Comparison of ENCODE assay signal across 8 cellular contexts in the genomic region with DNA sequence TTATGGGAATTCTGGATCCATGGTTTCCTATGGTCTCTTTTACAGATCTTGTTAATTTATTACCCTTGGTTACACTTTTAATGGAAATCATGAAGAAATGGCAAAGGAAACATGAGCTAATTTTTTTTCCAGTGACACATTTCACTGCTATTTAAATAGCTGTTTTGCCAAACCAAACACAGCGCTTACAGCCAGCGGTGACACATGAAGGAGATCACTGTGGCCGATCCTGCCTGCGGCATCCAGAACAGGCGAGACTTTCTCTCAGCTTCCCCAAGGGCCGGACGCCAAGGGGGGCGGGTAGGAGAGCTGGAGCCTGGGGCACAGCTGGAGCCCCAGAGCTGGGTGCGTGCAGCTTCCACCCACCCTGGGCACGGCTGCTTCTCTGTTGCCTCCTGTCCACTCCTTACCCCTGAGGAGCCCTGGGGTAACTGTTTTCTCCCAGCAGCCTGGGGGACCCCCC.
DNase-seq lines count a peak whose midpoint lies in the region; ATAC-seq and TF ChIP-seq lines count a peak whose summit lies in the region.

No MANE protein-coding gene starts in this region.

- no peaks in the 10 kb centered on the region for H3K79me2 ChIP-seq in OCI-LY7 (ENCODE audit: insufficient read depth, low read depth, low read length)

- no peak overlapping the region for H3K4me3 ChIP-seq in BJ (ENCODE audit: low read depth, low read length)
- H3K4me3 ChIP-seq in RWPE2 (ENCODE audit: severe bottlenecking) = no peak overlapping the region
- H3K4me3 ChIP-seq in OCI-LY7 (ENCODE audit: low read depth, low read length, poor library complexity, severe bottlenecking) = no peak overlapping the region

- intact Hi-C loops in OCI-LY7 (cut with micrococcal nuclease; ENCODE audit: unreplicated experiment) = no loop called here

- H3K36me3 ChIP-seq in BJ (ENCODE audit: control insufficient read depth, insufficient read depth, low read length) (no peaks in the 10 kb centered on the region), RWPE2 (ENCODE audit: low read depth) (no peaks in the 10 kb centered on the region), OCI-LY7 (ENCODE audit: insufficient read depth, low read length) (no peaks in the 10 kb centered on the region)

- TF ChIP-seq CTCF in BJ (IDR thresholded peaks at IDR 0.05; ENCODE audit: insufficient read depth, low read depth, low read length) = no peak
- TF ChIP-seq CTCF in RWPE2 (IDR thresholded peaks at IDR 0.05; ENCODE audit: poor library complexity, severe bottlenecking) = no peak
- TF ChIP-seq CTCF in OCI-LY7 (conservative IDR thresholded peaks at IDR 0.05; ENCODE audit: low read length) = no peak

- DNase-seq in BJ (ENCODE audit: low read depth) (peak; percentile 79), RWPE2 (ENCODE audit: low spot score) (peak; percentile 90), foreskin melanocyte (peak; percentile 82), pons (ENCODE audit: low spot score) (peak; percentile 86), OCI-LY7 (ENCODE audit: low spot score) (no peak), NCI-H446 treated with DMSO at 0.1 percent for 48 hours (lab: John Stamatoyannopoulos, UW) (no peak)

- H3K27me3 ChIP-seq in BJ (ENCODE audit: control insufficient read depth, insufficient read depth, low read length) (peaks cover 23% of the 10 kb centered on the region), RWPE2 (ENCODE audit: insufficient read depth, poor library complexity, severe bottlenecking) (no peaks in the 10 kb centered on the region)

- no peak overlapping the region for H3K4me2 ChIP-seq in OCI-LY7 (ENCODE audit: low read length)

- no peak overlapping the region for H2AFZ ChIP-seq in OCI-LY7 (ENCODE audit: low read length)

- H3K4me1 ChIP-seq in RWPE2 (ENCODE audit: insufficient read depth, poor library complexity, severe bottlenecking) (peaks cover 8% of the 10 kb centered on the region), OCI-LY7 (ENCODE audit: insufficient read depth, low read length, poor library complexity, severe bottlenecking) (no peaks in the 10 kb centered on the region)

- no peaks in the 10 kb centered on the region for H4K20me1 ChIP-seq in OCI-LY7 (ENCODE audit: insufficient read depth, low read length)

- peak; percentile 98 for ATAC-seq in RWPE2 (ENCODE audit: low read depth)
- ATAC-seq in GM21737 (IDR thresholded peaks at IDR 0.05; ENCODE audit: unreplicated experiment) = no peak
- ATAC-seq in HG02852 (IDR thresholded peaks at IDR 0.05; ENCODE audit: unreplicated experiment) = no peak

- H3K27ac ChIP-seq in RWPE2 (ENCODE audit: poor library complexity, severe bottlenecking) (no peak overlapping the region), OCI-LY7 (ENCODE audit: low read depth, low read length, poor library complexity, severe bottlenecking) (no peak overlapping the region)

- H3K9me3 ChIP-seq in RWPE2 (ENCODE audit: severe bottlenecking) = no peaks in the 10 kb centered on the region
- no peaks in the 10 kb centered on the region for H3K9me3 ChIP-seq in OCI-LY7 (ENCODE audit: low read length)

- H3K9me2 ChIP-seq in OCI-LY7 (ENCODE audit: insufficient read depth, low read length) = no peaks in the 10 kb centered on the region

- CTCF ChIA-PET in BJ (lab: Yijun Ruan, JAX) = interaction anchor here (1.0 to 1.7 kb wide), 4 partner anchors 9 to 113 kb away, joined by 3 to 6 read pairs (median 4); no protein-coding TSS in a partner anchor
- CTCF ChIA-PET in OCI-LY7 (lab: Charles Lee; ENCODE audit: unreplicated experiment) = no interaction called here

- POLR2A ChIA-PET in BJ (lab: Charles Lee) (interaction anchor here (0.6 to 0.7 kb wide), 3 partner anchors 11 to 249 kb away, joined by 3 to 4 read pairs (median 4); no protein-coding TSS in a partner anchor), OCI-LY7 (lab: Charles Lee) (interaction anchor here (0.6 kb wide), 1 partner anchor 835 kb away, joined by 3 read pairs; no protein-coding TSS in a partner anchor)

- BruUV-seq in OCI-LY7 (replicated peaks; lab: Mats Ljungman, UMichigan) = no TSS peak

Comparison
In these comparisons a context has a peak if more than half of its experiments do, and no peak if none do; other contexts are left out.
1. DNase-seq: peak in BJ (single experiment), RWPE2 (single experiment), foreskin melanocyte (single experiment) and pons (single experiment); none in OCI-LY7 (single experiment) and NCI-H446 treated with DMSO at 0.1 percent for 48 hours (single experiment).